ENCODE assay signal across 8 cellular contexts in the genomic region with DNA sequence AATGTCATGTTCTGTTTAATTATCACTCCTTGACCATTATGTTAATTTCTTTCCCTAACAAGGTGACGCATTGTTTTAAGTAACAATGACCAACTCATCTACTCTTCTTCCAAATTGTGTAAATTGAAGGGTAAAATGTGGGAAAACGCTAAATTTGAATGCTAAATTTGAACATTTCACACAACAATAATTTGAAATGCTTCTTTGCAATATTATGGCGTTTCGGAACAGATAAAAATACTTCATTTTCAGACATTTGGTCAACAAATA. TPM values are rescaled to one million over a fixed set of nuclear protein-coding genes. Genes with fewer than 3 reads are reported as not detected.
DNase-seq lines count a peak whose midpoint lies in the region; ATAC-seq, FAIRE-seq and TF ChIP-seq lines count a peak whose summit lies in the region.

No MANE protein-coding gene starts in this region.

- peak overlapping the region; percentile 100 for H3K27ac ChIP-seq in lower lobe of right lung

- intact Hi-C loops in activated naive CD4-positive, alpha-beta T cell treated with anti-CD3 and anti-CD28 coated beads for 36 hours (cut with micrococcal nuclease) = no loop called here
- intact Hi-C loops in lower lobe of right lung (cut with DNase I) = no loop called here

- in situ Hi-C loops in astrocyte of the cerebellum (cut with HindIII; ENCODE audit: low sequenced_read_pairs) = no loop called here

- TF ChIP-seq CTCF in astrocyte of the cerebellum (IDR thresholded peaks at IDR 0.05; ENCODE audit: low read depth, low read length, missing control alignments) = no peak
- TF ChIP-seq CTCF in lower lobe of right lung (IDR thresholded peaks at IDR 0.05) = no peak
- TF ChIP-seq CTCF in type B pancreatic cell (conservative IDR thresholded peaks at IDR 0.05) = no peak

- no peak for FAIRE-seq in H54 (lab: Jason Lieb, UNC)

- H3K36me3 ChIP-seq in lower lobe of right lung = no peaks in the 10 kb centered on the region

- CTCF ChIA-PET in activated naive CD4-positive, alpha-beta T cell treated with anti-CD3 and anti-CD28 coated beads for 36 hours (lab: Charles Lee) = no interaction called here

- peak overlapping the region; percentile 78 for H3K27ac Mint-ChIP-seq in activated naive CD4-positive, alpha-beta T cell treated with anti-CD3 and anti-CD28 coated beads for 36 hours
- H3K27ac Mint-ChIP-seq in type B pancreatic cell = peak overlapping the region; percentile 92

- no peaks in the 10 kb centered on the region for H3K9me3 Mint-ChIP-seq in activated naive CD4-positive, alpha-beta T cell treated with anti-CD3 and anti-CD28 coated beads for 36 hours
- H3K9me3 Mint-ChIP-seq in type B pancreatic cell = no peaks in the 10 kb centered on the region

- peaks cover 25% of the 10 kb centered on the region for H3K4me1 ChIP-seq in lower lobe of right lung

- no peaks in the 10 kb centered on the region for H3K36me3 Mint-ChIP-seq in activated naive CD4-positive, alpha-beta T cell treated with anti-CD3 and anti-CD28 coated beads for 36 hours (ENCODE audit: low read depth)
- H3K36me3 Mint-ChIP-seq in type B pancreatic cell = no peaks in the 10 kb centered on the region

- H3K4me3 Mint-ChIP-seq in activated naive CD4-positive, alpha-beta T cell treated with anti-CD3 and anti-CD28 coated beads for 36 hours = peak overlapping the region; percentile 87
- peak overlapping the region; percentile 94 for H3K4me3 Mint-ChIP-seq in type B pancreatic cell

- peaks cover 8% of the 10 kb centered on the region for H3K4me1 Mint-ChIP-seq in activated naive CD4-positive, alpha-beta T cell treated with anti-CD3 and anti-CD28 coated beads for 36 hours (ENCODE audit: low read depth)
- peaks cover 15% of the 10 kb centered on the region for H3K4me1 Mint-ChIP-seq in type B pancreatic cell (ENCODE audit: unreplicated experiment)

- ATAC-seq in lower lobe of right lung (no peak), HG03139 (IDR thresholded peaks at IDR 0.05; ENCODE audit: unreplicated experiment) (no peak), HG02884 (IDR thresholded peaks at IDR 0.05; ENCODE audit: unreplicated experiment) (no peak)

- H3K9me3 ChIP-seq in lower lobe of right lung = no peaks in the 10 kb centered on the region

- no peak for DNase-seq in activated naive CD4-positive, alpha-beta T cell treated with anti-CD3 and anti-CD28 coated beads for 36 hours
- DNase-seq in activated naive CD4-positive, alpha-beta T cell (lab: John Stamatoyannopoulos, UW) = no peak
- no peak for DNase-seq in astrocyte of the cerebellum (ENCODE audit: low read depth)
- DNase-seq in lower lobe of right lung = no peak
- DNase-seq in type B pancreatic cell (ENCODE audit: extremely low spot score, unreplicated experiment) = no peak
- no peak for DNase-seq in H54 (ENCODE audit: insufficient read length, low spot score)

- H3K4me3 ChIP-seq in astrocyte of the cerebellum (ENCODE audit: low read depth, low read length) (peak overlapping the region; percentile 67), lower lobe of right lung (peak overlapping the region; percentile 83)

- TF ChIP-seq POLR2A in H54 (IDR thresholded peaks at IDR 0.05; ENCODE audit: low read depth, low read length) = no peak

- H3K27me3 ChIP-seq in lower lobe of right lung (ENCODE audit: low read depth) = no peaks in the 10 kb centered on the region

- H3K27me3 Mint-ChIP-seq in activated naive CD4-positive, alpha-beta T cell treated with anti-CD3 and anti-CD28 coated beads for 36 hours (ENCODE audit: low read depth) = no peaks in the 10 kb centered on the region
- no peaks in the 10 kb centered on the region for H3K27me3 Mint-ChIP-seq in type B pancreatic cell

RNA-seq across cellular contexts. Expression of a gene that starts 29.2 kb away (rescaled TPM):
- total RNA-seq in activated naive CD4-positive, alpha-beta T cell treated with anti-CD3 and anti-CD28 coated beads for 36 hours = 10 to 100 TPM; 33.8 to 36.1 TPM
- total RNA-seq in lower lobe of right lung (101 TPM), type B pancreatic cell (ENCODE audit: low replicate concordance) (60.3 and 66.4 TPM in 2 replicates)
